ENCODE assay signal across 9 cellular contexts in genomic region chr22:37749831-37750595, GRCh38. TPM values are rescaled to one million over a fixed set of nuclear protein-coding genes. Genes with fewer than 3 reads are reported as not detected.
A peak's percentile ranks its signal among the peaks of the same experiment; 100 is the strongest.
DNase-seq lines count a peak whose midpoint lies in the region; ATAC-seq, FAIRE-seq and TF ChIP-seq lines count a peak whose summit lies in the region.
"Had no signal": no experiment of that assay in that cellular context is flagged by ENCODE, and none has a peak within 500 bp of the region (broad histone marks: within the 10 kb centered on the region; RNA-seq: fewer than 3 reads in every experiment).

No MANE protein-coding gene starts in this region.

- intact Hi-C loops in Calu3 (cut with micrococcal nuclease; ENCODE audit: unreplicated experiment) = no loop called here
- intact Hi-C loops in Right ventricle myocardium superior (cut with DNase I) = no loop called here
- intact Hi-C loops in prostate gland (cut with DNase I) = no loop called here

- no peaks in the 10 kb centered on the region for H3K36me3 ChIP-seq in prostate gland

- ATAC-seq in Right ventricle myocardium superior (ENCODE audit: poor library complexity) (peak; percentile 14), GM19455 (IDR thresholded peaks at IDR 0.05; ENCODE audit: unreplicated experiment) (no peak), GM18858 (IDR thresholded peaks at IDR 0.05; ENCODE audit: unreplicated experiment) (no peak), GM21529 (IDR thresholded peaks at IDR 0.05; ENCODE audit: unreplicated experiment) (no peak)
- ATAC-seq: CD8-positive, alpha-beta T cell had no signal

- peaks cover 88% of the 10 kb centered on the region for H3K36me3 Mint-ChIP-seq in Calu3 (ENCODE audit: insufficient read depth, unreplicated experiment)

- H3K27me3 Mint-ChIP-seq in Calu3 (ENCODE audit: unreplicated experiment) = no peaks in the 10 kb centered on the region

- no peaks in the 10 kb centered on the region for H3K27me3 ChIP-seq in prostate gland (replicated peaks; ENCODE audit: insufficient read depth)

- no TSS peak for BruUV-seq in Calu3 (replicated peaks; lab: Mats Ljungman, UMichigan)

- peaks cover 48% of the 10 kb centered on the region for H3K4me1 ChIP-seq in prostate gland (replicated peaks)

- H3K27ac Mint-ChIP-seq in Calu3 (ENCODE audit: unreplicated experiment) = no peak overlapping the region
- H3K27ac Mint-ChIP-seq: CD8-positive, alpha-beta T cell had no signal

- peaks cover 61% of the 10 kb centered on the region for H3K4me1 Mint-ChIP-seq in Calu3 (ENCODE audit: low read depth, unreplicated experiment)

- no peak for FAIRE-seq in GM12891 (lab: Jason Lieb, UNC)

- DNase-seq in Calu3 = no peak
- DNase-seq in astrocyte of the spinal cord (ENCODE audit: low read depth, low spot score) = peak; percentile 53
- peak; percentile 62 for DNase-seq in Right ventricle myocardium superior
- peak; percentile 74 for DNase-seq in prostate gland (ENCODE audit: low spot score)
- DNase-seq in GM12891 (ENCODE audit: insufficient read length, low spot score) = no peak
- DNase-seq: CD8-positive, alpha-beta T cell had no signal

- H3K27ac ChIP-seq in prostate gland = peak overlapping the region; percentile 86 to 94

- in situ Hi-C loops in astrocyte of the spinal cord (cut with HindIII; ENCODE audit: low sequenced_read_pairs) = no loop called here

- CTCF ChIA-PET in Calu3 (lab: Charles Lee) = no interaction called here

- no peaks in the 10 kb centered on the region for H3K9me3 ChIP-seq in prostate gland

- TF ChIP-seq POLR2A in prostate gland (IDR thresholded peaks at IDR 0.05) = peak; percentile 19
- no peak for TF ChIP-seq POLR2A in GM12891 (IDR thresholded peaks at IDR 0.05; ENCODE audit: low read depth, low read length)

- no peaks in the 10 kb centered on the region for H3K9me3 Mint-ChIP-seq in Calu3 (ENCODE audit: low read depth, unreplicated experiment)
- H3K9me3 Mint-ChIP-seq: CD8-positive, alpha-beta T cell had no signal

- H3K4me3 Mint-ChIP-seq in Calu3 (ENCODE audit: low read depth, unreplicated experiment) = peak overlapping the region; percentile 43
- H3K4me3 Mint-ChIP-seq: CD8-positive, alpha-beta T cell had no signal

- WGBS in prostate gland = 47% methylated on average over 16 of the region's 16 CpGs

- TF ChIP-seq CTCF in Calu3 (IDR thresholded peaks at IDR 0.05; ENCODE audit: unreplicated experiment) (no peak), astrocyte of the spinal cord (IDR thresholded peaks at IDR 0.05; ENCODE audit: low read depth, low read length) (no peak), prostate gland (IDR thresholded peaks at IDR 0.05) (no peak)

- H3K4me3 ChIP-seq in astrocyte of the spinal cord (ENCODE audit: low read depth, low read length) (no peak overlapping the region), prostate gland (no peak overlapping the region)

TF ChIP-seq in GM12891, 5 proteins besides CTCF, POLR2A, EP300 and RAD21:
- TF ChIP-seq POLR2AphosphoS5 (IDR thresholded peaks at IDR 0.05; ENCODE audit: low read depth, low read length) (no peak), SPI1 (IDR thresholded peaks at IDR 0.05; ENCODE audit: low read depth, low read length) (no peak), POU2F2 (IDR thresholded peaks at IDR 0.05; ENCODE audit: low read depth, low read length) (no peak), PAX5 (IDR thresholded peaks at IDR 0.05; ENCODE audit: insufficient read depth, low read length, severe bottlenecking) (no peak), TAF1 (IDR thresholded peaks at IDR 0.05; ENCODE audit: low read depth, low read length) (no peak)

RNA-seq across cellular contexts. Expression of gene TRIOBP, which starts 53.2 kb away (rescaled TPM):
- total RNA-seq in Calu3 (2022) (85.3 and 86.5 TPM in 2 replicates), Right ventricle myocardium superior (78.6 TPM), prostate gland (100 to 1,000 TPM; 114 to 115 TPM)
- 11.1 TPM for polyA plus RNA-seq in GM12891 (2012; ENCODE audit: low read depth, missing spikeins)

RNA-seq across cellular contexts. Expression of gene GCAT, which starts 57.7 kb away (rescaled TPM):
- 22.7 and 29.9 TPM in 2 replicates for total RNA-seq in Calu3 (2022)
- 31.0 TPM for total RNA-seq in Right ventricle myocardium superior
- 10 to 100 TPM; 37.8 to 92.7 TPM for total RNA-seq in prostate gland
- 9.6 TPM for polyA plus RNA-seq in GM12891 (2012; ENCODE audit: low read depth, missing spikeins)

Comparison
In these comparisons a context has a peak if more than half of its experiments do, and no peak if none do; other contexts are left out.
1. DNase-seq: peak in astrocyte of the spinal cord (single experiment), Right ventricle myocardium superior (single experiment) and prostate gland (single experiment); none in Calu3 (single experiment) and GM12891 (single experiment).